Comparison of ENCODE assay signal across 9 cellular contexts in genomic region chr3:72152551-72153476, GRCh38.
A peak's percentile ranks its signal among the peaks of the same experiment; 100 is the strongest.
DNase-seq lines count a peak whose midpoint lies in the region; ATAC-seq and TF ChIP-seq lines count a peak whose summit lies in the region.
"Had no signal": no experiment of that assay in that cellular context is flagged by ENCODE, and none has a peak within 500 bp of the region (broad histone marks: within the 10 kb centered on the region; RNA-seq: fewer than 3 reads in every experiment).

No MANE protein-coding gene starts in this region.

- H3K36me3 ChIP-seq in adrenal gland (replicated peaks in 1 of 2) (no peaks in the 10 kb centered on the region), trophoblast cell (ENCODE audit: control insufficient read depth in 1 of 2, insufficient read depth in 2 of 2, low read length in 2 of 2) (no peaks in the 10 kb centered on the region)

- H2BK12ac ChIP-seq in trophoblast cell (ENCODE audit: low read length): no peak overlapping the region

- no peak overlapping the region for H2AFZ ChIP-seq in trophoblast cell (ENCODE audit: insufficient read depth, low read length, poor library complexity)

- H3K4me3 ChIP-seq in adrenal gland: peak overlapping the region in 1 of 4 donors; percentile 32
- H3K4me3 ChIP-seq in trophoblast cell (ENCODE audit: low read depth, low read length): no peak overlapping the region

- no peak overlapping the region for H3K23ac ChIP-seq in trophoblast cell (ENCODE audit: low read length)

- H4K91ac ChIP-seq in trophoblast cell (ENCODE audit: low read depth, low read length): no peak overlapping the region

- H2BK5ac ChIP-seq in trophoblast cell (ENCODE audit: low read depth, low read length, poor library complexity): no peak overlapping the region

- H4K8ac ChIP-seq in trophoblast cell (ENCODE audit: low read depth, low read length): no peak overlapping the region

- no peaks in the 10 kb centered on the region for H3K79me2 ChIP-seq in trophoblast cell (ENCODE audit: control insufficient read depth, insufficient read depth, low read length, poor library complexity)

- H3K27me3 ChIP-seq in adrenal gland (no peaks in the 10 kb centered on the region), trophoblast cell (ENCODE audit: insufficient read depth, low read length) (no peaks in the 10 kb centered on the region)

- no peak overlapping the region for H4K12ac ChIP-seq in trophoblast cell (ENCODE audit: low read depth, low read length)

- H3K14ac ChIP-seq in trophoblast cell (ENCODE audit: low read length): no peak overlapping the region

- peak overlapping the region in 2 of 5 donors; percentile 45 to 60 for H3K27ac ChIP-seq in adrenal gland
- H3K27ac ChIP-seq in trophoblast cell (ENCODE audit: low read depth, low read length): no peak overlapping the region

- no peak for TF ChIP-seq CTCF in adrenal gland (IDR thresholded peaks at IDR 0.05)

- no peak for TF ChIP-seq POLR2A in adrenal gland (IDR thresholded peaks at IDR 0.05)

- WGBS in adrenal gland, 4 donors: 16 to 23% (median 23%) methylated on average over 20 to 21 of the region's 21 CpGs
- WGBS in trophoblast cell (ENCODE audit: extremely low coverage, insufficient coverage, insufficient read length): no CpG with 5 or more reads among the region's 21 CpGs

- DNase-seq in LoVo (ENCODE audit: low spot score) (peak; percentile 22), adrenal gland (peak; percentile 63 to 86 (median 71)), hypothalamus (lab: John Stamatoyannopoulos, UW) (peak in 45 of 51 donors; percentile 6 to 90 (median 42)), stromal cell of bone marrow (ENCODE audit: low read depth) (peak; percentile 70), trophoblast cell (no peak)
- DNase-seq in activated naive CD4-positive, alpha-beta T cell (lab: John Stamatoyannopoulos, UW): no peak
- DNase-seq in stimulated activated CD8-positive, alpha-beta memory T cell treated with anti-CD3 and anti-CD28 coated beads, Interleukin-4, amount 100 ng/mL, for 48 hours: no peak
- DNase-seq: naive B cell had no signal

- H3K9me3 ChIP-seq in adrenal gland (replicated peaks in 1 of 3): no peaks in the 10 kb centered on the region
- H3K9me3 ChIP-seq in trophoblast cell (ENCODE audit: insufficient read depth, low read depth, low read length): peaks cover 2% of the 10 kb centered on the region

- peaks cover 10 to 22% of the 10 kb centered on the region in 2 donors for H3K4me1 ChIP-seq in adrenal gland (replicated peaks in 1 of 2)
- no peaks in the 10 kb centered on the region for H3K4me1 ChIP-seq in trophoblast cell (ENCODE audit: control insufficient read depth in 1 of 2, insufficient read depth in 2 of 2, low read length in 2 of 2)

- intact Hi-C loops in adrenal gland (cut with DNase I): no loop called here

- H3K79me1 ChIP-seq in trophoblast cell (ENCODE audit: low read length): no peaks in the 10 kb centered on the region

- no peak for ATAC-seq in HG02571 (IDR thresholded peaks at IDR 0.05; ENCODE audit: unreplicated experiment)

- H3K9ac ChIP-seq in trophoblast cell (ENCODE audit: low read length): no peak overlapping the region

- no peak overlapping the region for H2BK120ac ChIP-seq in trophoblast cell (ENCODE audit: insufficient read depth, low read length, poor library complexity)

- H3K4ac ChIP-seq in trophoblast cell (ENCODE audit: low read depth, low read length): no peak overlapping the region

- no peak overlapping the region for H2AK5ac ChIP-seq in trophoblast cell (ENCODE audit: low read length)

- H3K18ac ChIP-seq in trophoblast cell (ENCODE audit: low read length): no peak overlapping the region

- no peak overlapping the region for H3K4me2 ChIP-seq in trophoblast cell (ENCODE audit: low read length)

Comparison
In these comparisons a context has a peak if more than half of its experiments do, and no peak if none do; other contexts are left out.
1. DNase-seq: peak in LoVo (single experiment), adrenal gland (7 of 7), hypothalamus (45 of 51) and stromal cell of bone marrow (single experiment); none in trophoblast cell (0 of 2), activated naive CD4-positive, alpha-beta T cell (0 of 4) and stimulated activated CD8-positive, alpha-beta memory T cell treated with anti-CD3 and anti-CD28 coated beads, Interleukin-4, amount 100 ng/mL, for 48 hours (single experiment).